In genomic region chr5:36722913-36723312, GRCh38 we compare ENCODE assay signal across 1 cellular context.
TF ChIP-seq lines count a peak whose summit lies in the region.

No MANE protein-coding gene starts in this region.

TF ChIP-seq in IMR-90, 13 proteins besides CTCF, POLR2A, EP300 and RAD21:
- no peak for TF ChIP-seq CHD1 (IDR thresholded peaks at IDR 0.05; ENCODE audit: low read depth, low read length)
- no peak for TF ChIP-seq MXI1 (IDR thresholded peaks at IDR 0.05; ENCODE audit: borderline replicate concordance, low read depth, low read length)
- TF ChIP-seq ELK1 (IDR thresholded peaks at IDR 0.05; ENCODE audit: borderline replicate concordance, low read depth, low read length) = no peak
- TF ChIP-seq USF2 (IDR thresholded peaks at IDR 0.05; ENCODE audit: low read depth, low read length) = no peak
- TF ChIP-seq NFE2L2 (IDR thresholded peaks at IDR 0.05; ENCODE audit: low read depth, low read length) = no peak
- no peak for TF ChIP-seq BHLHE40 (IDR thresholded peaks at IDR 0.05; ENCODE audit: low read depth, low read length)
- no peak for TF ChIP-seq FOS (IDR thresholded peaks at IDR 0.05; ENCODE audit: low read depth, low read length)
- TF ChIP-seq RCOR1 (IDR thresholded peaks at IDR 0.05; ENCODE audit: insufficient replicate concordance, low read length) = no peak
- no peak for TF ChIP-seq MAZ (IDR thresholded peaks at IDR 0.05; ENCODE audit: borderline replicate concordance, low read depth, low read length)
- no peak for TF ChIP-seq SMC3 (IDR thresholded peaks at IDR 0.05; ENCODE audit: low read depth, low read length)
- TF ChIP-seq MAFK (IDR thresholded peaks at IDR 0.05; ENCODE audit: low read depth, low read length) = no peak
- TF ChIP-seq CEBPB (IDR thresholded peaks at IDR 0.05; ENCODE audit: low read depth, low read length) = no peak
- no peak for TF ChIP-seq RFX5 (IDR thresholded peaks at IDR 0.05; ENCODE audit: low read depth, low read length)
